Comparison of ENCODE assay signal across 1 cellular context in the genomic region with DNA sequence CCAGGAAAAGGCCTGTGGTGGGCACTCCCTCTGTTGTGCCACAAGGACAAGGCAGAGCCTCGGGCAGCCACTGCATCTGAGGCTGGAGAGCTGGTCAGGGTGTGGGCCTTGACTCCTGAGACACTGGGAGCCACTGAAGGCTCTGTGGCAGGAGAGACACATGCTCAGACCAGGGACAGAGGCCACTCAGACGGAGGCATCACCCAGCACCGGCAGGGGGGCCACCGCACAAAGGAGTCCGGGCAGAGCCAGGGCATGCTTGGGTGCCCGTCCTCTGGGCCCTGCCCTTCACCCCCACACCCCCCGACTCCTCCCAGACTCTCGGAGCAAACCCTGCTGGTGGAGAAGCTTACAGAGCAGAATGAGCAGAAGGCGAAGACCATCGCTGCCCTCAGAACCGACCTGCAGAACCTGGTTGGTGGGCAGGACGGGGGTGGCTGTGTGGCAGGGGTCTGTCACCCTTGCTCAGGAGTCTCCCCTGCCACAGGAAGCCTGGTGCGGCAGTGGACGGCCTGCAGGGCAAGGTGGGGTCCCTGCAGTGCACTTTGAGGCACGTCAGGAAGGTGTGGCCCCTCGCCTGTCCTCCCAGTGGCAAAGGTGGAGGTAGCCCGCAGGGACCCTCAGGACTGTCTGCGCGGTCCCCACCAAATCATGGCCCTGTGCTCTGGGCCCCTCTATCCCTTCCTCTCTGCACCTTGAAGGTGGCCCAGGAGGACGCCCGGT.
TF ChIP-seq lines count a peak whose summit lies in the region.

No MANE protein-coding gene starts in this region.

TF ChIP-seq in GM23338, 12 proteins besides CTCF, POLR2A, EP300 and RAD21 (continued from another document):
- TF ChIP-seq, protein P1, sequence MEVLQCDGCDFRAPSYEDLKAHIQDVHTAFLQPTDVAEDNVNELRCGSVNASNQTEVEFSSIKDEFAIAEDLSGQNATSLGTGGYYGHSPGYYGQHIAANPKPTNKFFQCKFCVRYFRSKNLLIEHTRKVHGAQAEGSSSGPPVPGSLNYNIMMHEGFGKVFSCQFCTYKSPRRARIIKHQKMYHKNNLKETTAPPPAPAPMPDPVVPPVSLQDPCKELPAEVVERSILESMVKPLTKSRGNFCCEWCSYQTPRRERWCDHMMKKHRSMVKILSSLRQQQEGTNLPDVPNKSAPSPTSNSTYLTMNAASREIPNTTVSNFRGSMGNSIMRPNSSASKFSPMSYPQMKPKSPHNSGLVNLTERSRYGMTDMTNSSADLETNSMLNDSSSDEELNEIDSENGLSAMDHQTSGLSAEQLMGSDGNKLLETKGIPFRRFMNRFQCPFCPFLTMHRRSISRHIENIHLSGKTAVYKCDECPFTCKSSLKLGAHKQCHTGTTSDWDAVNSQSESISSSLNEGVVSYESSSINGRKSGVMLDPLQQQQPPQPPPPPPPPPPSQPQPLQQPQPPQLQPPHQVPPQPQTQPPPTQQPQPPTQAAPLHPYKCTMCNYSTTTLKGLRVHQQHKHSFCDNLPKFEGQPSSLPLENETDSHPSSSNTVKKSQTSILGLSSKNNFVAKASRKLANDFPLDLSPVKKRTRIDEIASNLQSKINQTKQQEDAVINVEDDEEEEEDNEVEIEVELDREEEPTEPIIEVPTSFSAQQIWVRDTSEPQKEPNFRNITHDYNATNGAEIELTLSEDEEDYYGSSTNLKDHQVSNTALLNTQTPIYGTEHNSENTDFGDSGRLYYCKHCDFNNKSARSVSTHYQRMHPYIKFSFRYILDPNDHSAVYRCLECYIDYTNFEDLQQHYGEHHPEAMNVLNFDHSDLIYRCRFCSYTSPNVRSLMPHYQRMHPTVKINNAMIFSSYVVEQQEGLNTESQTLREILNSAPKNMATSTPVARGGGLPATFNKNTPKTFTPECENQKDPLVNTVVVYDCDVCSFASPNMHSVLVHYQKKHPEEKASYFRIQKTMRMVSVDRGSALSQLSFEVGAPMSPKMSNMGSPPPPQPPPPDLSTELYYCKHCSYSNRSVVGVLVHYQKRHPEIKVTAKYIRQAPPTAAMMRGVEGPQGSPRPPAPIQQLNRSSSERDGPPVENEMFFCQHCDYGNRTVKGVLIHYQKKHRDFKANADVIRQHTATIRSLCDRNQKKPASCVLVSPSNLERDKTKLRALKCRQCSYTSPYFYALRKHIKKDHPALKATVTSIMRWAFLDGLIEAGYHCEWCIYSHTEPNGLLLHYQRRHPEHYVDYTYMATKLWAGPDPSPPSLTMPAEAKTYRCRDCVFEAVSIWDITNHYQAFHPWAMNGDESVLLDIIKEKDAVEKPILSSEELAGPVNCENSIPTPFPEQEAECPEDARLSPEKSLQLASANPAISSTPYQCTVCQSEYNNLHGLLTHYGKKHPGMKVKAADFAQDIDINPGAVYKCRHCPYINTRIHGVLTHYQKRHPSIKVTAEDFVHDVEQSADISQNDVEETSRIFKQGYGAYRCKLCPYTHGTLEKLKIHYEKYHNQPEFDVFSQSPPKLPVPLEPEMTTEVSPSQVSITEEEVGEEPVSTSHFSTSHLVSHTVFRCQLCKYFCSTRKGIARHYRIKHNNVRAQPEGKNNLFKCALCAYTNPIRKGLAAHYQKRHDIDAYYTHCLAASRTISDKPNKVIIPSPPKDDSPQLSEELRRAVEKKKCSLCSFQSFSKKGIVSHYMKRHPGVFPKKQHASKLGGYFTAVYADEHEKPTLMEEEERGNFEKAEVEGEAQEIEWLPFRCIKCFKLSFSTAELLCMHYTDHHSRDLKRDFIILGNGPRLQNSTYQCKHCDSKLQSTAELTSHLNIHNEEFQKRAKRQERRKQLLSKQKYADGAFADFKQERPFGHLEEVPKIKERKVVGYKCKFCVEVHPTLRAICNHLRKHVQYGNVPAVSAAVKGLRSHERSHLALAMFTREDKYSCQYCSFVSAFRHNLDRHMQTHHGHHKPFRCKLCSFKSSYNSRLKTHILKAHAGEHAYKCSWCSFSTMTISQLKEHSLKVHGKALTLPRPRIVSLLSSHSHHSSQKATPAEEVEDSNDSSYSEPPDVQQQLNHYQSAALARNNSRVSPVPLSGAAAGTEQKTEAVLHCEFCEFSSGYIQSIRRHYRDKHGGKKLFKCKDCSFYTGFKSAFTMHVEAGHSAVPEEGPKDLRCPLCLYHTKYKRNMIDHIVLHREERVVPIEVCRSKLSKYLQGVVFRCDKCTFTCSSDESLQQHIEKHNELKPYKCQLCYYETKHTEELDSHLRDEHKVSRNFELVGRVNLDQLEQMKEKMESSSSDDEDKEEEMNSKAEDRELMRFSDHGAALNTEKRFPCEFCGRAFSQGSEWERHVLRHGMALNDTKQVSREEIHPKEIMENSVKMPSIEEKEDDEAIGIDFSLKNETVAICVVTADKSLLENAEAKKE (CRISPR knock-in tag; IDR thresholded peaks at IDR 0.05): no peak
- no peak for TF ChIP-seq ZNF114 (CRISPR knock-in tag; IDR thresholded peaks at IDR 0.05)
- no peak for TF ChIP-seq EZH2phosphoT487 (IDR thresholded peaks at IDR 0.05; ENCODE audit: unreplicated experiment)
- TF ChIP-seq POLR2AphosphoS5 (IDR thresholded peaks at IDR 0.05; ENCODE audit: low read depth): no peak
- TF ChIP-seq, protein P2, sequence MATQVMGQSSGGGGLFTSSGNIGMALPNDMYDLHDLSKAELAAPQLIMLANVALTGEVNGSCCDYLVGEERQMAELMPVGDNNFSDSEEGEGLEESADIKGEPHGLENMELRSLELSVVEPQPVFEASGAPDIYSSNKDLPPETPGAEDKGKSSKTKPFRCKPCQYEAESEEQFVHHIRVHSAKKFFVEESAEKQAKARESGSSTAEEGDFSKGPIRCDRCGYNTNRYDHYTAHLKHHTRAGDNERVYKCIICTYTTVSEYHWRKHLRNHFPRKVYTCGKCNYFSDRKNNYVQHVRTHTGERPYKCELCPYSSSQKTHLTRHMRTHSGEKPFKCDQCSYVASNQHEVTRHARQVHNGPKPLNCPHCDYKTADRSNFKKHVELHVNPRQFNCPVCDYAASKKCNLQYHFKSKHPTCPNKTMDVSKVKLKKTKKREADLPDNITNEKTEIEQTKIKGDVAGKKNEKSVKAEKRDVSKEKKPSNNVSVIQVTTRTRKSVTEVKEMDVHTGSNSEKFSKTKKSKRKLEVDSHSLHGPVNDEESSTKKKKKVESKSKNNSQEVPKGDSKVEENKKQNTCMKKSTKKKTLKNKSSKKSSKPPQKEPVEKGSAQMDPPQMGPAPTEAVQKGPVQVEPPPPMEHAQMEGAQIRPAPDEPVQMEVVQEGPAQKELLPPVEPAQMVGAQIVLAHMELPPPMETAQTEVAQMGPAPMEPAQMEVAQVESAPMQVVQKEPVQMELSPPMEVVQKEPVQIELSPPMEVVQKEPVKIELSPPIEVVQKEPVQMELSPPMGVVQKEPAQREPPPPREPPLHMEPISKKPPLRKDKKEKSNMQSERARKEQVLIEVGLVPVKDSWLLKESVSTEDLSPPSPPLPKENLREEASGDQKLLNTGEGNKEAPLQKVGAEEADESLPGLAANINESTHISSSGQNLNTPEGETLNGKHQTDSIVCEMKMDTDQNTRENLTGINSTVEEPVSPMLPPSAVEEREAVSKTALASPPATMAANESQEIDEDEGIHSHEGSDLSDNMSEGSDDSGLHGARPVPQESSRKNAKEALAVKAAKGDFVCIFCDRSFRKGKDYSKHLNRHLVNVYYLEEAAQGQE (IDR thresholded peaks at IDR 0.05; ENCODE audit: unreplicated experiment): no peak
- TF ChIP-seq JUNB (IDR thresholded peaks at IDR 0.05; ENCODE audit: unreplicated experiment): no peak
- TF ChIP-seq ZNF331 (CRISPR knock-in tag; IDR thresholded peaks at IDR 0.05; ENCODE audit: low read depth): no peak
TF ChIP-seq in GM23338: peak in this region for 0.
